10 cellular contexts compared by ENCODE assay signal in genomic region chr11:100980156-100980555, GRCh38.
DNase-seq lines count a peak whose midpoint lies in the region; ATAC-seq and TF ChIP-seq lines count a peak whose summit lies in the region.
"Had no signal": no experiment of that assay in that cellular context is flagged by ENCODE, and none has a peak within 500 bp of the region (broad histone marks: within the 10 kb centered on the region; RNA-seq: fewer than 3 reads in every experiment).

No MANE protein-coding gene starts in this region.

- TF ChIP-seq CTCF in mammary epithelial cell (conservative IDR thresholded peaks at IDR 0.05 in 1 of 2, IDR thresholded peaks at IDR 0.05 in 1 of 2; ENCODE audit: extremely low read depth in 1 of 2, insufficient read depth in 1 of 2, low read depth in 1 of 2, low read length in 2 of 2) (peak; percentile 15 to 45), nephron progenitor cell (IDR thresholded peaks at IDR 0.05) (peak; percentile 15)
- no peak for TF ChIP-seq CTCF in CD8-positive, alpha-beta T cell (IDR thresholded peaks at IDR 0.05)

- no peaks in the 10 kb centered on the region for H3K79me2 ChIP-seq in mammary epithelial cell (ENCODE audit: insufficient read depth, low read length)

- in situ Hi-C loops in G401 (cut with HindIII; ENCODE audit: low sequenced_read_pairs), result no loop called here
- in situ Hi-C loops in mammary epithelial cell (cut with MboI; ENCODE audit: low sequenced_read_pairs in 2 of 2), result no loop called here

- H3K4me1 Mint-ChIP-seq in nephron progenitor cell, result no peaks in the 10 kb centered on the region
- H3K4me1 Mint-ChIP-seq in CD8-positive, alpha-beta T cell (ENCODE audit: low read depth), result no peaks in the 10 kb centered on the region

- no peaks in the 10 kb centered on the region for H4K20me1 ChIP-seq in mammary epithelial cell (ENCODE audit: insufficient read depth, low read length)

- peak; percentile 6 for DNase-seq in G401 (ENCODE audit: low spot score)
- DNase-seq in NAMALWA (ENCODE audit: low spot score), result peak; percentile 31
- DNase-seq in mammary epithelial cell, result no peak
- no peak for DNase-seq in nephron progenitor cell
- no peak for DNase-seq in CD8-positive, alpha-beta T cell
- DNase-seq in epidermal melanocyte (ENCODE audit: insufficient read length, low spot score), result no peak

- no peaks in the 10 kb centered on the region for H3K27me3 Mint-ChIP-seq in nephron progenitor cell (ENCODE audit: low read depth, poor library complexity)
- H3K27me3 Mint-ChIP-seq in CD8-positive, alpha-beta T cell (ENCODE audit: low read depth), result no peaks in the 10 kb centered on the region

- peaks cover 19% of the 10 kb centered on the region for H3K36me3 Mint-ChIP-seq in nephron progenitor cell (ENCODE audit: low read depth)
- H3K36me3 Mint-ChIP-seq in CD8-positive, alpha-beta T cell, result no peaks in the 10 kb centered on the region
- H3K36me3 Mint-ChIP-seq: activated naive CD4-positive, alpha-beta T cell treated with anti-CD3 and anti-CD28 coated beads, Interleukin-2, amount 50 U/mL, for 72 hours had no signal

- H2AFZ ChIP-seq in mammary epithelial cell (ENCODE audit: low read depth, low read length), result no peak overlapping the region

- no peaks in the 10 kb centered on the region for H3K4me1 ChIP-seq in mammary epithelial cell (ENCODE audit: insufficient read depth, low read length)
- no peaks in the 10 kb centered on the region for H3K4me1 ChIP-seq in CD8-positive, alpha-beta T cell (ENCODE audit: insufficient read depth, low read length)

- no peak overlapping the region for H3K4me2 ChIP-seq in mammary epithelial cell (ENCODE audit: insufficient read depth, low read depth, low read length)
- H3K4me2 ChIP-seq: KMS-11 had no signal

- no TSS peak for BruUV-seq in mammary epithelial cell (replicated peaks; lab: Mats Ljungman, UMichigan)

- no peaks in the 10 kb centered on the region for H3K9me3 Mint-ChIP-seq in nephron progenitor cell
- H3K9me3 Mint-ChIP-seq in CD8-positive, alpha-beta T cell, result no peaks in the 10 kb centered on the region

- H3K9me3 ChIP-seq in mammary epithelial cell (replicated peaks; ENCODE audit: insufficient read depth, low read length), result no peaks in the 10 kb centered on the region
- no peaks in the 10 kb centered on the region for H3K9me3 ChIP-seq in CD8-positive, alpha-beta T cell (ENCODE audit: low read length)

- POLR2A ChIA-PET in CD8-positive, alpha-beta T cell (lab: Charles Lee), result no interaction called here

- no peak overlapping the region for H3K4me3 ChIP-seq in mammary epithelial cell (replicated peaks in 1 of 3; ENCODE audit: insufficient read depth in 1 of 3, low read depth in 2 of 3, low read length in 3 of 3)
- no peak overlapping the region for H3K4me3 ChIP-seq in CD8-positive, alpha-beta T cell (ENCODE audit: low read depth, low read length)

- intact Hi-C loops in mammary epithelial cell (cut with micrococcal nuclease), result loop anchor here (1.0 kb wide), 1 partner anchor 456 kb away; no protein-coding TSS in a partner anchor
- intact Hi-C loops in CD8-positive, alpha-beta T cell (cut with DNase I, micrococcal nuclease), result no loop called here

- H3K36me3 ChIP-seq in mammary epithelial cell (ENCODE audit: insufficient read depth, low read length), result peaks cover 2% of the 10 kb centered on the region
- no peaks in the 10 kb centered on the region for H3K36me3 ChIP-seq in CD8-positive, alpha-beta T cell (ENCODE audit: insufficient read depth, low read length)

- H3K4me3 Mint-ChIP-seq in nephron progenitor cell, result no peak overlapping the region
- no peak overlapping the region for H3K4me3 Mint-ChIP-seq in CD8-positive, alpha-beta T cell

- CTCF ChIA-PET in mammary epithelial cell (lab: Charles Lee; ENCODE audit: low non-redundant PET), result interaction anchor here (0.6 kb wide), 3 partner anchors 213 to 1140 kb away, joined by 3 to 6 read pairs (median 4); no protein-coding TSS in a partner anchor
- CTCF ChIA-PET in CD8-positive, alpha-beta T cell (lab: Charles Lee), result no interaction called here

- H3K27me3 ChIP-seq in mammary epithelial cell (ENCODE audit: insufficient read depth, low read length), result no peaks in the 10 kb centered on the region
- no peaks in the 10 kb centered on the region for H3K27me3 ChIP-seq in CD8-positive, alpha-beta T cell (ENCODE audit: insufficient read depth, low read length)

- H3K27ac ChIP-seq in mammary epithelial cell (ENCODE audit: insufficient read depth, low read depth, low read length), result no peak overlapping the region
- H3K27ac ChIP-seq in CD8-positive, alpha-beta T cell (ENCODE audit: low read depth, low read length), result no peak overlapping the region
- H3K27ac ChIP-seq: KMS-11 had no signal

- no peak for ATAC-seq in CD8-positive, alpha-beta T cell
- ATAC-seq in HG03442 (IDR thresholded peaks at IDR 0.05; ENCODE audit: unreplicated experiment) (no peak), GM18505 (IDR thresholded peaks at IDR 0.05; ENCODE audit: unreplicated experiment) (no peak)
- ATAC-seq: activated naive CD4-positive, alpha-beta T cell treated with anti-CD3 and anti-CD28 coated beads, Interleukin-2, amount 50 U/mL, for 72 hours had no signal

- TF ChIP-seq POLR2A in GM18505 (IDR thresholded peaks at IDR 0.05; ENCODE audit: borderline replicate concordance, extremely low read depth, insufficient read depth, insufficient read length), result no peak

- no peak overlapping the region for H3K27ac Mint-ChIP-seq in nephron progenitor cell
- H3K27ac Mint-ChIP-seq in CD8-positive, alpha-beta T cell, result no peak overlapping the region
- H3K27ac Mint-ChIP-seq: activated naive CD4-positive, alpha-beta T cell treated with anti-CD3 and anti-CD28 coated beads, Interleukin-2, amount 50 U/mL, for 72 hours had no signal

- H3K9ac ChIP-seq in mammary epithelial cell (ENCODE audit: insufficient read depth, low read length), result no peak overlapping the region
- H3K9ac ChIP-seq: KMS-11 had no signal

- dilution Hi-C loops in mammary epithelial cell (cut with HindIII; ENCODE audit: low sequenced_read_pairs), result no loop called here

- 74% methylated on average over 2 of the region's 3 CpGs for WGBS in mammary epithelial cell (ENCODE audit: low coverage, missing lambda C conversion rate)

Comparison
In these comparisons a context has a peak if more than half of its experiments do, and no peak if none do; other contexts are left out.
1. DNase-seq: peak in G401 (single experiment) and NAMALWA (single experiment); none in mammary epithelial cell (single experiment), nephron progenitor cell (single experiment), CD8-positive, alpha-beta T cell (0 of 7) and epidermal melanocyte (single experiment).